Comparison of ENCODE assay signal across 9 cellular contexts in genomic region chr3:58059349-58060321, GRCh38. TPM values are rescaled to one million over a fixed set of nuclear protein-coding genes. Genes with fewer than 3 reads are reported as not detected.
DNase-seq lines count a peak whose midpoint lies in the region; ATAC-seq, FAIRE-seq and TF ChIP-seq lines count a peak whose summit lies in the region.
"Had no signal": no experiment of that assay in that cellular context is flagged by ENCODE, and none has a peak within 500 bp of the region (broad histone marks: within the 10 kb centered on the region; RNA-seq: fewer than 3 reads in every experiment).

No MANE protein-coding gene starts in this region.

- H3K27ac Mint-ChIP-seq in activated T-helper 17 cell treated with anti-CD3 and anti-CD28 coated beads, Interleukin-2, amount 50 U/mL, for 72 hours, result peak overlapping the region; percentile 9

- peaks cover 5% of the 10 kb centered on the region for H3K4me1 Mint-ChIP-seq in activated T-helper 17 cell treated with anti-CD3 and anti-CD28 coated beads, Interleukin-2, amount 50 U/mL, for 72 hours

- H3K27me3 Mint-ChIP-seq in activated T-helper 17 cell treated with anti-CD3 and anti-CD28 coated beads, Interleukin-2, amount 50 U/mL, for 72 hours, result no peaks in the 10 kb centered on the region

- H3K9me3 Mint-ChIP-seq in activated T-helper 17 cell treated with anti-CD3 and anti-CD28 coated beads, Interleukin-2, amount 50 U/mL, for 72 hours, result no peaks in the 10 kb centered on the region

- TF ChIP-seq CTCF in hepatocyte (IDR thresholded peaks at IDR 0.05; ENCODE audit: poor library complexity), result no peak
- TF ChIP-seq CTCF in stomach (IDR thresholded peaks at IDR 0.05), result no peak

- TF ChIP-seq POLR2A in stomach (IDR thresholded peaks at IDR 0.05), result no peak

- no peak overlapping the region for H2AFZ ChIP-seq in hepatocyte

- H3K27ac ChIP-seq in hepatocyte, result peak overlapping the region; percentile 95
- H3K27ac ChIP-seq in stomach, result peak overlapping the region; percentile 28 to 80 (median 78)

- intact Hi-C loops in stomach (cut with DNase I; ENCODE audit: low total_unique reads), result no loop called here

- no peaks in the 10 kb centered on the region for H3K27me3 ChIP-seq in hepatocyte
- H3K27me3 ChIP-seq in stomach, result no peaks in the 10 kb centered on the region

- peak overlapping the region; percentile 57 for H3K4me2 ChIP-seq in hepatocyte

- no peaks in the 10 kb centered on the region for H3K9me2 ChIP-seq in hepatocyte (replicated peaks; ENCODE audit: insufficient read depth)

- DNase-seq in HTR-8/SVneo (ENCODE audit: insufficient read length, low spot score), result peak; percentile 51
- peak; percentile 88 for DNase-seq in hepatocyte (ENCODE audit: low spot score)
- DNase-seq in stomach, result peak; percentile 34
- no peak for DNase-seq in NCI-H82 treated with DMSO at 0.1 percent for 48 hours (lab: John Stamatoyannopoulos, UW; ENCODE audit: unreplicated experiment)
- DNase-seq in NCI-H2227 (lab: John Stamatoyannopoulos, UW; ENCODE audit: unreplicated experiment), result no peak

- peaks cover 67% of the 10 kb centered on the region for H3K4me1 ChIP-seq in hepatocyte (ENCODE audit: insufficient read depth)
- peaks cover 30 to 93% (median 58%) of the 10 kb centered on the region in 4 donors for H3K4me1 ChIP-seq in stomach

- peak; percentile 39 for TF ChIP-seq EP300 in stomach (IDR thresholded peaks at IDR 0.05)

- H3K79me2 ChIP-seq in hepatocyte, result peaks cover 81% of the 10 kb centered on the region

- H3K9me3 ChIP-seq in hepatocyte (ENCODE audit: low read depth), result no peaks in the 10 kb centered on the region
- H3K9me3 ChIP-seq in stomach, result no peaks in the 10 kb centered on the region

- no peak for ATAC-seq in activated T-helper 17 cell treated with anti-CD3 and anti-CD28 coated beads, Interleukin-2, amount 50 U/mL, for 72 hours (replicated peaks)
- ATAC-seq in HG03457 (IDR thresholded peaks at IDR 0.05; ENCODE audit: unreplicated experiment) (no peak), HG02798 (IDR thresholded peaks at IDR 0.05; ENCODE audit: poor library complexity, unreplicated experiment) (no peak)

- H3K36me3 Mint-ChIP-seq in activated T-helper 17 cell treated with anti-CD3 and anti-CD28 coated beads, Interleukin-2, amount 50 U/mL, for 72 hours (ENCODE audit: low read depth), result no peaks in the 10 kb centered on the region

- 28% methylated on average over 15 of the region's 15 CpGs for WGBS in hepatocyte (ENCODE audit: low lambda C conversion rate, missing lambda C conversion rate)
- WGBS in stomach, 5 donors, result 32 to 45% (median 39%) methylated on average over 15 of the region's 15 CpGs

- no peaks in the 10 kb centered on the region for H4K20me1 ChIP-seq in hepatocyte (ENCODE audit: insufficient read depth, poor library complexity, severe bottlenecking)

- no peak overlapping the region for H3K4me3 ChIP-seq in hepatocyte
- H3K4me3 ChIP-seq in stomach, result no peak overlapping the region

- no peak overlapping the region for H3K4me3 Mint-ChIP-seq in activated T-helper 17 cell treated with anti-CD3 and anti-CD28 coated beads, Interleukin-2, amount 50 U/mL, for 72 hours

- FAIRE-seq in HTR-8/SVneo (lab: Jason Lieb, UNC), result peak; percentile 79
- FAIRE-seq: endometrium had no signal

- no peaks in the 10 kb centered on the region for H3K36me3 ChIP-seq in hepatocyte (replicated peaks; ENCODE audit: insufficient read depth, low read depth)
- H3K36me3 ChIP-seq in stomach, result no peaks in the 10 kb centered on the region

RNA-seq across cellular contexts. Expression of gene FLNB, which starts 51.4 kb away (rescaled TPM):
- 10 to 100 TPM; 22.5 to 23.6 TPM for total RNA-seq in activated T-helper 17 cell treated with anti-CD3 and anti-CD28 coated beads, Interleukin-2, amount 50 U/mL, for 72 hours
- total RNA-seq in hepatocyte (136 and 172 TPM in 2 replicates), stomach (100 to 1,000 TPM in 3 of 5 donors, 10 to 100 TPM in 2; 51.3 to 204 (median 112) TPM)
- polyA plus RNA-seq in hepatocyte (69.4 and 74.2 TPM in 2 replicates), stomach (10 to 100 TPM; 38.2 to 76.2 (median 45.1) TPM)

Comparison
In these comparisons a context has a peak if more than half of its experiments do, and no peak if none do; other contexts are left out.
1. DNase-seq: peak in HTR-8/SVneo (single experiment), hepatocyte (single experiment) and stomach (single experiment); none in NCI-H82 treated with DMSO at 0.1 percent for 48 hours (single experiment) and NCI-H2227 (single experiment).